10 cellular contexts compared by ENCODE assay signal in the genomic region with DNA sequence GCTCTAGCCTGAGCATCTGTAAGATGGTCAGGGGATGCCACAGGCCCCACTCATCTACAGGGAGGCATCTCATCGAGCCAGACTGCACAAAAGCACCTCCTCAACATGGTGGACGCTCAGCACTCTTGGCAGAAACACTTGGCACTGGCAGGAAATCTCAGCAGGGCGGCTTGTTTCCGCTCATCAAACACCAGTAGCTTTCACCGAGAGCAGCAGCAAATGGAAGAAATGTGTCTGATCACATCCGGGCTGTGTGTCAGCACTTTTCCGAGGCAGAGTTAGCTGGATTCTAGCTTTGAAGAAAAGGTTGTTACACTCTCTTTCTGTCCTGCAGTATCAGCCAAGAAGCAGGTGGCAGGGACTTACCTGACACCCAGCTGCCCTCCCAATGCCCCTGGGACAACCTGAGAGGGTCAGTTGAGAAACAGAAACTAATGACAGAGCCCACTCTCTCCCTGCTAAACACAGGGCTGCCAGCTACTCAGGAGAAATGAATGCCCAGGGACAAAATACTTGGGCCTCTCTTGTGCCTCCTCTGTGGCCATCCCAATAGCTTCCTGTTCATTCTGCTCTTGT.
A peak's percentile ranks its signal among the peaks of the same experiment; 100 is the strongest.
DNase-seq lines count a peak whose midpoint lies in the region; ATAC-seq and TF ChIP-seq lines count a peak whose summit lies in the region.
"Had no signal": no experiment of that assay in that cellular context is flagged by ENCODE, and none has a peak within 500 bp of the region (broad histone marks: within the 10 kb centered on the region; RNA-seq: fewer than 3 reads in every experiment).

No MANE protein-coding gene starts in this region.

- in situ Hi-C loops in transverse colon (cut with MboI; ENCODE audit: low pct_ligation_motif_present in 1 of 4, low pct_unique_long_range_greater_than_20kb in 1 of 4, low sequenced_read_pairs in 3 of 4) = no loop called here

- H3K36me3 ChIP-seq in transverse colon = no peaks in the 10 kb centered on the region
- H3K36me3 ChIP-seq: neutrophil had no signal

- no peak for TF ChIP-seq EP300 in transverse colon (IDR thresholded peaks at IDR 0.05; ENCODE audit: low read depth)

- H3K4me1 ChIP-seq in transverse colon = no peaks in the 10 kb centered on the region

- ATAC-seq in HG03442 (IDR thresholded peaks at IDR 0.05; ENCODE audit: unreplicated experiment) = no peak

- no peak for TF ChIP-seq POLR2A in transverse colon (IDR thresholded peaks at IDR 0.05)

- 73% methylated on average over 7 of the region's 7 CpGs; no CpG with 5 or more reads in 1 of the 2 donors for WGBS in transverse colon (ENCODE audit: low coverage in 1 of 2), 2 donors

- peaks cover 19% of the 10 kb centered on the region for H3K4me1 Mint-ChIP-seq in CD14-positive monocyte

- TF ChIP-seq CTCF in C4-2B (conservative IDR thresholded peaks at IDR 0.05) (no peak), fibroblast of pulmonary artery (IDR thresholded peaks at IDR 0.05; ENCODE audit: low read length, missing control alignments) (no peak), CD14-positive monocyte (IDR thresholded peaks at IDR 0.05) (no peak), transverse colon (IDR thresholded peaks at IDR 0.05) (no peak)

- DNase-seq in NCI-H1694 treated with DMSO at 0.1 percent for 48 hours (lab: John Stamatoyannopoulos, UW) (peak; percentile 29), activated T-cell treated with anti-CD3 and anti-CD28 coated beads for 4 hours (peak; percentile 4), fibroblast of pulmonary artery (ENCODE audit: low read depth) (peak; percentile 15), CD14-positive monocyte (ENCODE audit: low spot score) (no peak), transverse colon (no peak), NCI-H1105 treated with DMSO at 0.1 percent for 48 hours (lab: John Stamatoyannopoulos, UW) (no peak)
- DNase-seq: HFFc6 had no signal

- peaks cover 0 to 2% (median 0%) of the 10 kb centered on the region in 3 donors for H3K27me3 Mint-ChIP-seq in CD14-positive monocyte (ENCODE audit: low read depth in 3 of 3)

- peak overlapping the region in 1 of 7 donors; percentile 35 for H3K27ac Mint-ChIP-seq in CD14-positive monocyte
- H3K27ac Mint-ChIP-seq: HFFc6 had no signal

- H3K27ac ChIP-seq in C4-2B = 0 out of 2 replicates have a peak overlapping the region, but pooled peaks have one; percentile 28
- no peak overlapping the region for H3K27ac ChIP-seq in transverse colon
- H3K27ac ChIP-seq: neutrophil had no signal

- H3K27me3 ChIP-seq in transverse colon = no peaks in the 10 kb centered on the region
- H3K27me3 ChIP-seq: neutrophil had no signal

- H3K4me3 Mint-ChIP-seq in CD14-positive monocyte = peak overlapping the region in 1 of 2 donors; percentile 31
- H3K4me3 Mint-ChIP-seq: HFFc6 had no signal

- no peaks in the 10 kb centered on the region for H3K9me3 ChIP-seq in transverse colon
- H3K9me3 ChIP-seq: neutrophil had no signal

- no peaks in the 10 kb centered on the region for H3K36me3 Mint-ChIP-seq in CD14-positive monocyte

- intact Hi-C loops in CD14-positive monocyte (cut with micrococcal nuclease) (no loop called here), transverse colon (cut with DNase I; ENCODE audit: low total_unique reads) (no loop called here)

- H3K4me3 ChIP-seq in fibroblast of pulmonary artery (replicated peaks; ENCODE audit: low read depth, low read length) (no peak overlapping the region), transverse colon (no peak overlapping the region)

- H3K9me3 Mint-ChIP-seq in CD14-positive monocyte = peaks cover 0 to 4% (median 0%) of the 10 kb centered on the region in 7 donors
- H3K9me3 Mint-ChIP-seq: HFFc6 had no signal

Comparison
In these comparisons a context has a peak if more than half of its experiments do, and no peak if none do; other contexts are left out.
1. DNase-seq: peak in NCI-H1694 treated with DMSO at 0.1 percent for 48 hours (single experiment), activated T-cell treated with anti-CD3 and anti-CD28 coated beads for 4 hours (single experiment) and fibroblast of pulmonary artery (single experiment); none in CD14-positive monocyte (single experiment), transverse colon (single experiment) and NCI-H1105 treated with DMSO at 0.1 percent for 48 hours (single experiment).